Comparison of ENCODE assay signal across 8 cellular contexts in the genomic region with DNA sequence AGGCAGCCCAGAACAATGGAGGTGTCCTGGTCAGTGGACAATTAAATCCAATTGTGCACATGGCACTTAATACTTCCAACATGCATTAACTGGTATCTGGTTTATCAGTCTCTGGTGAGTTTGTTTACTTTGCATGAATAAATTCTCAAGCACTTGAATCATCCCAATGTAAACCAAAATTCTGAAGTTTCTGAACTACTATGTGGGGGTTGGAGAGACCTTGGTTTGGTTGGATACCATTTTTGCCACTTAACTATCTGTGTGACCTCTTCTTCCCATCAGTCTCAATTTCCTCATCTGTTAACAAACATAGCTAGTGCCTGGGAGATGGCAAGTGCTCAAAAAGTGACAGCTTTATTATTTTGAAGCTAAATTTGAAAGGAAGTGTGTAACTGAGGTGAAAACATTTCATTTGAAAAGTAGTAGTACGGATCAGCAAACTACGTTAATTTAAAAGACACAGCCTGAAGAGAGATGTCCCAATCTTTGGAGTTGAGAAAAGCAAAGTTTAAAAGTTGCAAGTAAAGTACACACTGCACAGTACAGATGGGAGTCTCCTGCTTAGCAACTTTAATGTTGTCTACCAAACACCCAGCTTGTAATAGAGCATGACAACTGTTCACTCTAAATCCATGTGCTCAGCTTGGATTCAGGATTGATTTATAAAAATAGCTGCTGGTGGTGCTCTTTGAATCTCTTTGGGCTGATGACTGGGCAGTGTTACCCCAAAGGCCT.
A peak's percentile ranks its signal among the peaks of the same experiment; 100 is the strongest.
DNase-seq lines count a peak whose midpoint lies in the region; ATAC-seq, FAIRE-seq and TF ChIP-seq lines count a peak whose summit lies in the region.

No MANE protein-coding gene starts in this region.

- H3K4me1 ChIP-seq in right cardiac atrium (ENCODE audit: control insufficient read depth, insufficient read depth, low read length) (peaks cover 2% of the 10 kb centered on the region), small intestine (ENCODE audit: control insufficient read depth in 2 of 2, insufficient read depth in 1 of 2, low read depth in 1 of 2, low read length in 1 of 2) (peaks cover 2 to 13% of the 10 kb centered on the region in 2 donors)

- ATAC-seq in activated B cell treated with CpG ODN at 0.5 μM for 24 hours (ENCODE audit: low read depth) (no peak), right cardiac atrium (no peak), GM19395 (IDR thresholded peaks at IDR 0.05; ENCODE audit: unreplicated experiment) (no peak)

- H3K9me3 ChIP-seq in right cardiac atrium (ENCODE audit: control insufficient read depth, low read length) (no peaks in the 10 kb centered on the region), small intestine (ENCODE audit: control insufficient read depth, low read depth) (no peaks in the 10 kb centered on the region)

- peaks cover 5% of the 10 kb centered on the region for H3K27me3 Mint-ChIP-seq in T-helper 2 cell treated with Interferon-gamma antibody and Interleukin-4, amounts not matched to agents 5 μg/mL and 100 μg/mL, for 36 hours (ENCODE audit: low read depth)
- H3K27me3 Mint-ChIP-seq in activated B cell treated with CpG ODN at 0.5 μM for 24 hours = no peaks in the 10 kb centered on the region

- H3K36me3 ChIP-seq in small intestine (ENCODE audit: control insufficient read depth in 2 of 2, insufficient read depth in 2 of 2, low read length in 2 of 2) = no peaks in the 10 kb centered on the region

- POLR2A ChIA-PET in activated B cell treated with CpG ODN at 0.5 μM for 24 hours (lab: Charles Lee) = interaction anchor here (1.9 to 3.0 kb wide), 3 partner anchors 26 to 630 kb away, joined by 4 to 15 read pairs (median 9); a partner anchor contains a TSS

- peaks cover 10% of the 10 kb centered on the region for H3K36me3 Mint-ChIP-seq in T-helper 2 cell treated with Interferon-gamma antibody and Interleukin-4, amounts not matched to agents 5 μg/mL and 100 μg/mL, for 36 hours (ENCODE audit: low read depth)
- peaks cover 25% of the 10 kb centered on the region for H3K36me3 Mint-ChIP-seq in activated B cell treated with CpG ODN at 0.5 μM for 24 hours (ENCODE audit: low read depth)

- peaks cover 32% of the 10 kb centered on the region for H3K4me1 Mint-ChIP-seq in T-helper 2 cell treated with Interferon-gamma antibody and Interleukin-4, amounts not matched to agents 5 μg/mL and 100 μg/mL, for 36 hours (ENCODE audit: low read depth)
- peaks cover 33% of the 10 kb centered on the region for H3K4me1 Mint-ChIP-seq in activated B cell treated with CpG ODN at 0.5 μM for 24 hours

- H3K27ac Mint-ChIP-seq in T-helper 2 cell treated with Interferon-gamma antibody and Interleukin-4, amounts not matched to agents 5 μg/mL and 100 μg/mL, for 36 hours = peak overlapping the region; percentile 94
- H3K27ac Mint-ChIP-seq in activated B cell treated with CpG ODN at 0.5 μM for 24 hours = peak overlapping the region; percentile 89

- intact Hi-C loops in activated B cell treated with CpG ODN at 0.5 μM for 24 hours (cut with micrococcal nuclease) (loop anchor here (5.0 to 10.0 kb wide), 3 partner anchors 358 to 1005 kb away; a partner anchor contains a TSS), right cardiac atrium (cut with DNase I) (loop anchor here in 1 of 4 donors (5.0 kb wide), 1 partner anchor 70 kb away; a partner anchor contains a TSS)

- no peak for DNase-seq in T-helper 2 cell treated with Interferon-gamma antibody and Interleukin-4, amounts not matched to agents 5 μg/mL and 100 μg/mL, for 36 hours (ENCODE audit: low spot score)
- DNase-seq in T-helper 2 cell (no peak), activated B cell treated with CpG ODN at 0.5 μM for 24 hours (no peak), right cardiac atrium (no peak), small intestine (no peak), NCI-H1436 treated with DMSO at 0.1 percent for 48 hours (lab: John Stamatoyannopoulos, UW) (no peak)
- no peak for DNase-seq in stimulated activated CD4-positive, alpha-beta T cell treated with anti-CD3 and anti-CD28 coated beads, Interleukin-15, amount 100 ng/mL, for 24 hours

- H3K4me3 ChIP-seq in right cardiac atrium (ENCODE audit: low read length) (peak overlapping the region; percentile 75), small intestine (ENCODE audit: low read depth in 1 of 2, low read length in 2 of 2) (peak overlapping the region; percentile 24 to 77)

- CTCF ChIA-PET in activated B cell treated with CpG ODN at 0.5 μM for 24 hours (lab: Charles Lee) = interaction anchor here (1.0 kb wide), 1 partner anchor 262 kb away, joined by 4 read pairs; no protein-coding TSS in a partner anchor

- peak overlapping the region; percentile 91 for H3K27ac ChIP-seq in right cardiac atrium (ENCODE audit: low read length)
- peak overlapping the region; percentile 24 to 100 for H3K27ac ChIP-seq in small intestine (ENCODE audit: low read depth in 1 of 2, low read length in 1 of 2)

- no peaks in the 10 kb centered on the region for H3K27me3 ChIP-seq in right cardiac atrium (ENCODE audit: control insufficient read depth, insufficient read depth)
- H3K27me3 ChIP-seq in small intestine (ENCODE audit: control insufficient read depth in 2 of 2, insufficient read depth in 2 of 2, low read length in 2 of 2) = no peaks in the 10 kb centered on the region

- no peak for FAIRE-seq in small intestine (lab: Jason Lieb, UNC)

- H3K4me3 Mint-ChIP-seq in T-helper 2 cell treated with Interferon-gamma antibody and Interleukin-4, amounts not matched to agents 5 μg/mL and 100 μg/mL, for 36 hours = peak overlapping the region; percentile 94
- peak overlapping the region; percentile 97 for H3K4me3 Mint-ChIP-seq in activated B cell treated with CpG ODN at 0.5 μM for 24 hours

- H3K9me3 Mint-ChIP-seq in T-helper 2 cell treated with Interferon-gamma antibody and Interleukin-4, amounts not matched to agents 5 μg/mL and 100 μg/mL, for 36 hours = no peaks in the 10 kb centered on the region
- no peaks in the 10 kb centered on the region for H3K9me3 Mint-ChIP-seq in activated B cell treated with CpG ODN at 0.5 μM for 24 hours

- TF ChIP-seq CTCF in activated B cell treated with CpG ODN at 0.5 μM for 24 hours (IDR thresholded peaks at IDR 0.05) = no peak

- 25% methylated on average over 2 of the region's 2 CpGs for WGBS in right cardiac atrium
- whole genome bisulfite sequencing in small intestine, 3 donors = 46 to 62% (median 54%) methylated on average over 2 of the region's 2 CpGs
